ENCODE assay signal across 8 cellular contexts in the genomic region with DNA sequence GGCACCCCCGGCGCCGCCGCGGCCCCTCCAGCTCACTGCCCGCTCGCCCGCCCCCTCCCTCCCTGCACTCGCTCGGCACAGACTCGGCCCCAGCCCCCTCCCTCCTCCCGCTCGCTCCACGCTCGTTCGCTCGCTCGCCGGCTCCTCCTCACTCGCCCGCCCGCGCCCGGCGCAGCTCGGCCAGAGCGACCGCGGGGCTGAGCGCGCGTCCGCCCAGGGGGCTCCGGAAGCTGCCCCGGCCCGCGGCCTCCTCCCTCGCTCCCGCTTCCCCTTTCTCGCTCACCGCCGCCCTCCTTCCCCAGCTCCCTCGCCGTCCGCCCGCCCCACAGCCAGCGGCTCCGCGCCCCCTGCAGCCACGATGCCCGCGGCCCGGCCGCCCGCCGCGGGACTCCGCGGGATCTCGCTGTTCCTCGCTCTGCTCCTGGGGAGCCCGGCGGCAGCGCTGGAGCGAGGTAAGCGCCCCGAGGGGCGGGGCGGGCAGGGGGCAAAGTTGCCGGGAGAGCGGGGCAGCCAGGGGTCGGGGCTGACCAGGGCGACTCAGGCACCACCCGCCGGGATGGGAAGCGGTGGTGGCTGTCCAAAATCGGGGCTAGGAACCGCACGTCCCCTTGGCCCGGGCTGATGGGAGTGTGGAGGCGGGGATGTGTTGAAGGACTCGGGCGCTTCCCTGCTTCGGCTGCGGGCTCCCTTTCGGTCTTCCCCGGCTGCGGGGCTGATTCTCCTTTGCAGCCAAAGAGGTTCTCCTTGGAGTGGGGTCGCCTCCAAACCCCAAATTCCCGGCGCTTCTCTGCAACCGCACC. TPM values are rescaled to one million over a fixed set of nuclear protein-coding genes. Genes with fewer than 3 reads are reported as not detected.
DNase-seq lines count a peak whose midpoint lies in the region; ATAC-seq and TF ChIP-seq lines count a peak whose summit lies in the region.

Gene SEZ6L, plus strand, starts transcription at position 151 of the 800 bp plus-strand sequence. Its CDS starts 208 bp downstream, at position 359.

- H3K9me2 ChIP-seq in MM.1S (replicated peaks; ENCODE audit: insufficient read depth, low read length), result no peaks in the 10 kb centered on the region

- DNase-seq in HL-60 (ENCODE audit: low read depth in 1 of 2, low spot score in 1 of 2) (peak; percentile 30 to 39), smooth muscle cell (lab: John Stamatoyannopoulos, UW; ENCODE audit: unreplicated experiment) (no peak), MM.1S (no peak)
- DNase-seq in T-helper 2 cell treated with Interferon-gamma antibody and Interleukin-4, amounts not matched to agents 5 μg/mL and 100 μg/mL, for 36 hours (ENCODE audit: low spot score), result no peak

- no peak within 1 kb of the TSS for H3K9ac ChIP-seq in smooth muscle cell (ENCODE audit: low read depth)
- H3K9ac ChIP-seq in MM.1S (ENCODE audit: low read length), result no peak within 1 kb of the TSS

- H3K4me1 Mint-ChIP-seq in T-helper 2 cell treated with Interferon-gamma antibody and Interleukin-4, amounts not matched to agents 5 μg/mL and 100 μg/mL, for 36 hours (ENCODE audit: low read depth), result no peaks in the 10 kb centered on the region

- H3K79me2 ChIP-seq in smooth muscle cell (ENCODE audit: low read depth), result no peaks in the 10 kb centered on the region
- no peaks in the 10 kb centered on the region for H3K79me2 ChIP-seq in MM.1S (ENCODE audit: low read length)

- H3K9me3 ChIP-seq in smooth muscle cell (replicated peaks; ENCODE audit: low read depth) (no peaks in the 10 kb centered on the region), MM.1S (replicated peaks; ENCODE audit: insufficient read depth, low read length) (no peaks in the 10 kb centered on the region)

- H3K27ac ChIP-seq in HL-60 (replicated peaks), result no peak within 1 kb of the TSS
- H3K27ac ChIP-seq in smooth muscle cell (ENCODE audit: low read depth), result no peak within 1 kb of the TSS
- no peak within 1 kb of the TSS for H3K27ac ChIP-seq in MM.1S (ENCODE audit: low read length)

- peak within 1 kb of the TSS; percentile 12; the same call in 1 of the 2 replicates for H3K4me3 ChIP-seq in HL-60 (replicated peaks; ENCODE audit: insufficient read depth, low read length)
- peak within 1 kb of the TSS; percentile 51 for H3K4me3 ChIP-seq in iPS-11a (ENCODE audit: low read depth, low read length)
- peak within 1 kb of the TSS; percentile 58 for H3K4me3 ChIP-seq in smooth muscle cell
- no peak within 1 kb of the TSS for H3K4me3 ChIP-seq in MM.1S (ENCODE audit: low read length)

- H2AFZ ChIP-seq in smooth muscle cell (ENCODE audit: low read depth) (peak within 1 kb of the TSS; percentile 29), MM.1S (ENCODE audit: low read length) (no peak within 1 kb of the TSS)

- no peak within 1 kb of the TSS for H3K27ac Mint-ChIP-seq in T-helper 2 cell treated with Interferon-gamma antibody and Interleukin-4, amounts not matched to agents 5 μg/mL and 100 μg/mL, for 36 hours

- H4K20me1 ChIP-seq in smooth muscle cell (ENCODE audit: low read depth), result peaks cover 2% of the 10 kb centered on the region
- H4K20me1 ChIP-seq in MM.1S (ENCODE audit: insufficient read depth, low read length), result no peaks in the 10 kb centered on the region

- peaks cover 5% of the 10 kb centered on the region for H3K4me1 ChIP-seq in smooth muscle cell (ENCODE audit: low read depth)
- no peaks in the 10 kb centered on the region for H3K4me1 ChIP-seq in MM.1S (ENCODE audit: low read length)

- no peaks in the 10 kb centered on the region for H3F3A ChIP-seq in smooth muscle cell (ENCODE audit: low read depth)
- no peaks in the 10 kb centered on the region for H3F3A ChIP-seq in MM.1S (ENCODE audit: insufficient read depth, low read length)

- no peak within 1 kb of the TSS for H3K4me3 Mint-ChIP-seq in T-helper 2 cell treated with Interferon-gamma antibody and Interleukin-4, amounts not matched to agents 5 μg/mL and 100 μg/mL, for 36 hours

- H3K4me2 ChIP-seq in smooth muscle cell, result peak within 1 kb of the TSS; percentile 93
- no peak within 1 kb of the TSS for H3K4me2 ChIP-seq in MM.1S (ENCODE audit: low read depth, low read length)

- H3K27me3 ChIP-seq in HL-60 (ENCODE audit: insufficient read depth, poor library complexity, severe bottlenecking), result peaks cover 14% of the 10 kb centered on the region
- peaks cover 60% of the 10 kb centered on the region for H3K27me3 ChIP-seq in smooth muscle cell (ENCODE audit: low read depth)
- H3K27me3 ChIP-seq in MM.1S (replicated peaks; ENCODE audit: insufficient read depth, low read length), result peaks cover 62% of the 10 kb centered on the region

- peak; percentile 41; the same call in 2 of the 3 replicates for ATAC-seq in SK-N-SH treated with all-trans-retinoic acid at 6 μM for 48 hours
- ATAC-seq in HG03196 (IDR thresholded peaks at IDR 0.05; ENCODE audit: unreplicated experiment), result no peak
- no peak for ATAC-seq in GM18909 (IDR thresholded peaks at IDR 0.05; ENCODE audit: poor library complexity, unreplicated experiment)

- H3K9me3 Mint-ChIP-seq in T-helper 2 cell treated with Interferon-gamma antibody and Interleukin-4, amounts not matched to agents 5 μg/mL and 100 μg/mL, for 36 hours, result no peaks in the 10 kb centered on the region

- H3K27me3 Mint-ChIP-seq in T-helper 2 cell treated with Interferon-gamma antibody and Interleukin-4, amounts not matched to agents 5 μg/mL and 100 μg/mL, for 36 hours (ENCODE audit: low read depth), result peaks cover 53% of the 10 kb centered on the region

- H3K36me3 ChIP-seq in smooth muscle cell (ENCODE audit: low read depth) (no peaks in the 10 kb centered on the region), MM.1S (replicated peaks; ENCODE audit: insufficient read depth, low read length) (no peaks in the 10 kb centered on the region)

- 4% methylated on average over 29 of the region's 92 CpGs for WGBS in smooth muscle cell (ENCODE audit: low lambda C conversion rate)

- H3K36me3 Mint-ChIP-seq in T-helper 2 cell treated with Interferon-gamma antibody and Interleukin-4, amounts not matched to agents 5 μg/mL and 100 μg/mL, for 36 hours (ENCODE audit: low read depth), result no peaks in the 10 kb centered on the region

- TF ChIP-seq CTCF in HL-60 (IDR thresholded peaks at IDR 0.05; ENCODE audit: insufficient read depth, low read length), result no peak
- no peak for TF ChIP-seq CTCF in smooth muscle cell (IDR thresholded peaks at IDR 0.05; ENCODE audit: borderline replicate concordance, insufficient read depth, poor library complexity, severe bottlenecking)
- no peak for TF ChIP-seq CTCF in MM.1S (IDR thresholded peaks at IDR 0.05; ENCODE audit: low read length)

TF ChIP-seq in SK-N-SH treated with all-trans-retinoic acid at 6 μM for 48 hours, 23 proteins besides CTCF, POLR2A, EP300 and RAD21:
- TF ChIP-seq ZNF70 (CRISPR knock-in tag; IDR thresholded peaks at IDR 0.05), result no peak
- TF ChIP-seq TOX (CRISPR knock-in tag; IDR thresholded peaks at IDR 0.05; ENCODE audit: borderline replicate concordance), result no peak
- no peak for TF ChIP-seq GLIS3 (CRISPR knock-in tag; IDR thresholded peaks at IDR 0.05)
- TF ChIP-seq ZFP3 (CRISPR knock-in tag; IDR thresholded peaks at IDR 0.05), result no peak
- TF ChIP-seq, protein P1, sequence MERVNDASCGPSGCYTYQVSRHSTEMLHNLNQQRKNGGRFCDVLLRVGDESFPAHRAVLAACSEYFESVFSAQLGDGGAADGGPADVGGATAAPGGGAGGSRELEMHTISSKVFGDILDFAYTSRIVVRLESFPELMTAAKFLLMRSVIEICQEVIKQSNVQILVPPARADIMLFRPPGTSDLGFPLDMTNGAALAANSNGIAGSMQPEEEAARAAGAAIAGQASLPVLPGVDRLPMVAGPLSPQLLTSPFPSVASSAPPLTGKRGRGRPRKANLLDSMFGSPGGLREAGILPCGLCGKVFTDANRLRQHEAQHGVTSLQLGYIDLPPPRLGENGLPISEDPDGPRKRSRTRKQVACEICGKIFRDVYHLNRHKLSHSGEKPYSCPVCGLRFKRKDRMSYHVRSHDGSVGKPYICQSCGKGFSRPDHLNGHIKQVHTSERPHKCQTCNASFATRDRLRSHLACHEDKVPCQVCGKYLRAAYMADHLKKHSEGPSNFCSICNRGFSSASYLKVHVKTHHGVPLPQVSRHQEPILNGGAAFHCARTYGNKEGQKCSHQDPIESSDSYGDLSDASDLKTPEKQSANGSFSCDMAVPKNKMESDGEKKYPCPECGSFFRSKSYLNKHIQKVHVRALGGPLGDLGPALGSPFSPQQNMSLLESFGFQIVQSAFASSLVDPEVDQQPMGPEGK (CRISPR knock-in tag; IDR thresholded peaks at IDR 0.05; ENCODE audit: borderline replicate concordance), result no peak
- no peak for TF ChIP-seq RARB (CRISPR knock-in tag; IDR thresholded peaks at IDR 0.05)
- no peak for TF ChIP-seq ZNF8 (CRISPR knock-in tag; IDR thresholded peaks at IDR 0.05)
- no peak for TF ChIP-seq ISL1 (CRISPR knock-in tag; IDR thresholded peaks at IDR 0.05)
- TF ChIP-seq TCF4 (CRISPR knock-in tag; IDR thresholded peaks at IDR 0.05; ENCODE audit: borderline replicate concordance), result no peak
- TF ChIP-seq CREB5 (CRISPR knock-in tag; IDR thresholded peaks at IDR 0.05; ENCODE audit: low read depth), result no peak
- no peak for TF ChIP-seq SNAI2 (CRISPR knock-in tag; IDR thresholded peaks at IDR 0.05)
- no peak for TF ChIP-seq ZNF565 (CRISPR knock-in tag; conservative IDR thresholded peaks at IDR 0.05; ENCODE audit: low read depth)
- TF ChIP-seq ZFP30 (CRISPR knock-in tag; IDR thresholded peaks at IDR 0.05), result no peak
- TF ChIP-seq PPARA (CRISPR knock-in tag; IDR thresholded peaks at IDR 0.05; ENCODE audit: borderline replicate concordance), result no peak
- no peak for TF ChIP-seq ESRRG (CRISPR knock-in tag; IDR thresholded peaks at IDR 0.05)

RNA-seq across cellular contexts. Expression of gene SEZ6L, which starts in this region (rescaled TPM):
- 1.8 and 2.1 TPM in 2 replicates for total RNA-seq in smooth muscle cell
- 1.5 and 2.1 TPM in 2 replicates for polyA plus RNA-seq in smooth muscle cell

Comparison
In these comparisons a context has a peak if more than half of its experiments do, and no peak if none do; other contexts are left out.
1. DNase-seq: peak in HL-60 (2 of 2); none in smooth muscle cell (single experiment), MM.1S (single experiment) and T-helper 2 cell treated with Interferon-gamma antibody and Interleukin-4, amounts not matched to agents 5 μg/mL and 100 μg/mL, for 36 hours (single experiment).